ENCODE assay signal across 1 cellular context in genomic region chr4:76198411-76199237, GRCh38.
TF ChIP-seq lines count a peak whose summit lies in the region.

No MANE protein-coding gene starts in this region.

TF ChIP-seq in GM23338, 12 proteins besides CTCF, POLR2A, EP300 and RAD21 (continued from another document):
- TF ChIP-seq REST (IDR thresholded peaks at IDR 0.05; ENCODE audit: unreplicated experiment): no peak
- TF ChIP-seq ETS1 (IDR thresholded peaks at IDR 0.05): no peak
- no peak for TF ChIP-seq ZNF462 (CRISPR knock-in tag; IDR thresholded peaks at IDR 0.05)
- no peak for TF ChIP-seq EZH2phosphoT487 (IDR thresholded peaks at IDR 0.05; ENCODE audit: unreplicated experiment)
